In the genomic region with DNA sequence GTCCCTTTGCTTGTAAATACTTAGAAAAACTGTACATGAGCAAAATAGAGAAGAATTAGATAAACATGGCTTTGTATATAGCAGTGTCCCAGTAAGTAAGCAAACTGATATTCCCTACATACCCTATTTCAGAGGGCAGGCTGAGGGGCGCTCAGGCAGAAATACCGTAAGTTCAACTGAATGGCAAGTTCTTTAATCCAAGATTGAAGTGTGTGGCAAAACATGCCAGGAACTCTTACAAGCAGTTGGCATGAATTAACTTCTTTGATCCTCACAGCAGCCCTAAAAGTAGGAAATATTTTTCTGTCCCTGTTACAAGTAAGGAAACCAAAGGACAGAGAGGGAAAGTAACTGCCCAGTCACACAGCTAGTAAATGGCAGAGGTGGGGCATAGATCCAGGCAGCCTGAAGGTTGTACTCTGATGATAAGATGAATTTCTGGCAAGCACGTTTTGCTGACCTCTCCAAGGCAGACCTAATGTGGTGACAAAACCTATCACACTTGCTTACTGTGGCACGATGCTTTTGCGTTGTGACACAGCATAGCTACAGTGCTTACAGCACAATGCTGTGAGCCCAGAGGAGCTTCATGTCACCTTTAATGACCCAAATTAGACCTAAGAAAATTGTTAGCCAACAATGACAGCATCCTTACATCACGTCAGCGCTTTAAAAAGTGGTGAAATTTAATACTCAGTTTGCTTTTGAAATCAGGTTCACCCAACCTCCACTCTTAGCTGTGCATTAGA, we compare ENCODE assay signal across 10 cellular contexts. TPM values are rescaled to one million over a fixed set of nuclear protein-coding genes. Genes with fewer than 3 reads are reported as not detected.
DNase-seq lines count a peak whose midpoint lies in the region; ATAC-seq and TF ChIP-seq lines count a peak whose summit lies in the region.
"Had no signal": no experiment of that assay in that cellular context is flagged by ENCODE, and none has a peak within 500 bp of the region (broad histone marks: within the 10 kb centered on the region; RNA-seq: fewer than 3 reads in every experiment).

No MANE protein-coding gene starts in this region.

- WGBS in esophagus, 2 donors: 39 to 40% methylated on average over 7 of the region's 7 CpGs

- H3K27ac Mint-ChIP-seq in CD4-positive, CD25-positive, alpha-beta regulatory T cell: peak overlapping the region; percentile 82 to 96 (median 92)
- peak overlapping the region; percentile 96 for H3K27ac Mint-ChIP-seq in osteocyte (ENCODE audit: unreplicated experiment)

- peaks cover 14 to 48% (median 44%) of the 10 kb centered on the region in 4 donors for H3K4me1 Mint-ChIP-seq in CD4-positive, CD25-positive, alpha-beta regulatory T cell
- peaks cover 31% of the 10 kb centered on the region for H3K4me1 Mint-ChIP-seq in osteocyte (ENCODE audit: unreplicated experiment)

- H3K4me3 ChIP-seq in CD4-positive, CD25-positive, alpha-beta regulatory T cell (ENCODE audit: low read depth, low read length): peak overlapping the region; percentile 81
- H3K4me3 ChIP-seq in esophagus (ENCODE audit: low read depth in 1 of 2, low read length in 2 of 2): no peak overlapping the region

- no peak for DNase-seq in CD4-positive, CD25-positive, alpha-beta regulatory T cell
- DNase-seq in NCI-H748 (lab: John Stamatoyannopoulos, UW; ENCODE audit: unreplicated experiment) (peak; percentile 53), osteocyte (ENCODE audit: extremely low spot score, unreplicated experiment) (no peak), NCI-H2171 (lab: John Stamatoyannopoulos, UW) (no peak), germinal center (ENCODE audit: low spot score) (no peak), NCI-H1105 treated with DMSO at 0.1 percent for 48 hours (lab: John Stamatoyannopoulos, UW) (no peak)
- no peak for DNase-seq in activated naive CD4-positive, alpha-beta T cell treated with Interleukin-2 at 50 U/mL for 16 hours
- DNase-seq: NCI-H1105, spleen had no signal

- peak overlapping the region in 3 of 4 donors; percentile 16 to 68 (median 52) for H3K4me3 Mint-ChIP-seq in CD4-positive, CD25-positive, alpha-beta regulatory T cell
- H3K4me3 Mint-ChIP-seq in osteocyte (ENCODE audit: unreplicated experiment): no peak overlapping the region

- H3K27ac ChIP-seq in CD4-positive, CD25-positive, alpha-beta regulatory T cell (ENCODE audit: insufficient read depth, low read length, poor library complexity, severe bottlenecking): peak overlapping the region; percentile 95
- H3K27ac ChIP-seq in esophagus (ENCODE audit: low read depth in 2 of 2, low read length in 1 of 2): peak overlapping the region; percentile 35 to 49

- H3K36me3 ChIP-seq in CD4-positive, CD25-positive, alpha-beta regulatory T cell (ENCODE audit: control insufficient read depth, insufficient read depth, low read length): no peaks in the 10 kb centered on the region
- no peaks in the 10 kb centered on the region for H3K36me3 ChIP-seq in esophagus (ENCODE audit: control insufficient read depth in 2 of 2, insufficient read depth in 2 of 2, low read length in 1 of 2)
- H3K36me3 ChIP-seq: spleen had no signal

- H3K27me3 Mint-ChIP-seq in CD4-positive, CD25-positive, alpha-beta regulatory T cell: no peaks in the 10 kb centered on the region
- no peaks in the 10 kb centered on the region for H3K27me3 Mint-ChIP-seq in osteocyte (ENCODE audit: unreplicated experiment)

- H3K36me3 Mint-ChIP-seq in CD4-positive, CD25-positive, alpha-beta regulatory T cell: no peaks in the 10 kb centered on the region
- no peaks in the 10 kb centered on the region for H3K36me3 Mint-ChIP-seq in osteocyte (ENCODE audit: unreplicated experiment)

- H3K9me3 Mint-ChIP-seq in CD4-positive, CD25-positive, alpha-beta regulatory T cell: no peaks in the 10 kb centered on the region
- H3K9me3 Mint-ChIP-seq in osteocyte (ENCODE audit: unreplicated experiment): no peaks in the 10 kb centered on the region

- H3K27me3 ChIP-seq in CD4-positive, CD25-positive, alpha-beta regulatory T cell (ENCODE audit: control insufficient read depth, insufficient read depth, low read length): no peaks in the 10 kb centered on the region
- H3K27me3 ChIP-seq in esophagus (ENCODE audit: control insufficient read depth in 1 of 2, insufficient read depth in 2 of 2, low read length in 2 of 2): no peaks in the 10 kb centered on the region
- H3K27me3 ChIP-seq: spleen had no signal

- no peaks in the 10 kb centered on the region for H3K9me3 ChIP-seq in CD4-positive, CD25-positive, alpha-beta regulatory T cell (ENCODE audit: control insufficient read depth in 2 of 2, low read length in 2 of 2)
- no peaks in the 10 kb centered on the region for H3K9me3 ChIP-seq in esophagus (ENCODE audit: control insufficient read depth in 2 of 2, insufficient read depth in 1 of 2, low read depth in 1 of 2, low read length in 1 of 2)
- H3K9me3 ChIP-seq: spleen had no signal

- TF ChIP-seq CTCF in osteocyte (IDR thresholded peaks at IDR 0.05): no peak

- no peak for ATAC-seq in CD4-positive, CD25-positive, alpha-beta regulatory T cell (ENCODE audit: low read depth in 2 of 2)

- H3K4me1 ChIP-seq in CD4-positive, CD25-positive, alpha-beta regulatory T cell (ENCODE audit: control insufficient read depth, insufficient read depth, low read length, poor library complexity, severe bottlenecking): peaks cover 31% of the 10 kb centered on the region
- H3K4me1 ChIP-seq in esophagus (ENCODE audit: control insufficient read depth in 2 of 2, insufficient read depth in 2 of 2, low read length in 1 of 2): peaks cover 3 to 9% of the 10 kb centered on the region in 2 donors

RNA-seq across cellular contexts. Expression of gene THEM4, which starts 35.0 kb away (rescaled TPM):
- 69.5 TPM for total RNA-seq in CD4-positive, CD25-positive, alpha-beta regulatory T cell
- polyA plus RNA-seq in CD4-positive, CD25-positive, alpha-beta regulatory T cell: 100 to 1,000 TPM in 3 of 4 donors, 10 to 100 TPM in 1; 99.1 to 146 (median 123) TPM
- 1 to 10 TPM; 5.5 to 7.2 TPM for polyA plus RNA-seq in esophagus
- 11.8 and 12.3 TPM in 2 replicates for total RNA-seq in osteocyte

RNA-seq across cellular contexts. Expression of gene S100A10, which starts 49.4 kb away (rescaled TPM):
- total RNA-seq in CD4-positive, CD25-positive, alpha-beta regulatory T cell: 405 TPM
- 1,000 to 10,000 TPM; 1,242 to 1,844 (median 1,500) TPM for polyA plus RNA-seq in CD4-positive, CD25-positive, alpha-beta regulatory T cell
- 1,000 to 10,000 TPM; 1,247 to 2,455 TPM for polyA plus RNA-seq in esophagus
- total RNA-seq in osteocyte: 227 and 234 TPM in 2 replicates
